Comparison of ENCODE assay signal across 10 cellular contexts in genomic region chr16:87653234-87653633, GRCh38. TPM values are rescaled to one million over a fixed set of nuclear protein-coding genes. Genes with fewer than 3 reads are reported as not detected.
DNase-seq lines count a peak whose midpoint lies in the region; ATAC-seq, FAIRE-seq and TF ChIP-seq lines count a peak whose summit lies in the region.
"Had no signal": no experiment of that assay in that cellular context is flagged by ENCODE, and none has a peak within 500 bp of the region (broad histone marks: within the 10 kb centered on the region; RNA-seq: fewer than 3 reads in every experiment).

No MANE protein-coding gene starts in this region.

- no peaks in the 10 kb centered on the region for H4K20me1 ChIP-seq in GM12878 (ENCODE audit: control insufficient read depth, insufficient read depth)

- H3K4me1 Mint-ChIP-seq in mesothelial cell of epicardium: peaks cover 3% of the 10 kb centered on the region
- H3K4me1 Mint-ChIP-seq: naive thymus-derived CD4-positive, alpha-beta T cell had no signal

- RAD21 ChIA-PET in GM12878 (lab: Charles Lee; ENCODE audit: unreplicated experiment): no interaction called here

- H3K36me3 ChIP-seq in GM12878 (ENCODE audit: control insufficient read depth in 2 of 2, insufficient read depth in 2 of 2, low read length in 1 of 2): no peaks in the 10 kb centered on the region

- DNase-seq in DMS53 (lab: John Stamatoyannopoulos, UW) (peak; percentile 29), DMS53 treated with DMSO at 0.1 percent for 48 hours (lab: John Stamatoyannopoulos, UW; ENCODE audit: unreplicated experiment) (no peak), HuH-7 (ENCODE audit: low spot score) (peak; percentile 95), GM12878 (ENCODE audit: low read depth, low spot score) (no peak), mesothelial cell of epicardium (ENCODE audit: low spot score in 2 of 2, unreplicated experiment in 2 of 2) (no peak), Ammon's horn (ENCODE audit: low spot score) (no peak)
- DNase-seq: activated T-cell treated with anti-CD3 and anti-CD28 coated beads for 4 hours; naive thymus-derived CD4-positive, alpha-beta T cell had no signal

- H3K79me2 ChIP-seq in GM12878 (ENCODE audit: control insufficient read depth, insufficient read depth, low read length): no peaks in the 10 kb centered on the region

- H3K27ac Mint-ChIP-seq in mesothelial cell of epicardium: no peak overlapping the region
- H3K27ac Mint-ChIP-seq: naive thymus-derived CD4-positive, alpha-beta T cell had no signal

- TF ChIP-seq EP300 in GM12878 (IDR thresholded peaks at IDR 0.05; ENCODE audit: borderline replicate concordance in 1 of 2, control insufficient read depth in 1 of 2, low read depth in 2 of 2, low read length in 2 of 2): no peak

- intact Hi-C loops in GM12878 (cut with micrococcal nuclease; ENCODE audit: unreplicated experiment): no loop called here

- TF ChIP-seq POLR2A in GM12878 (IDR thresholded peaks at IDR 0.05; ENCODE audit: low read depth, low read length): no peak

- CTCF ChIA-PET in GM12878 (lab: Yijun Ruan, JAX): no interaction called here

- H3K4me1 ChIP-seq in GM12878 (ENCODE audit: control insufficient read depth, insufficient read depth, low read length): no peaks in the 10 kb centered on the region

- H3K9me3 ChIP-seq in GM12878 (replicated peaks; ENCODE audit: control insufficient read depth, insufficient read depth, low read length): no peaks in the 10 kb centered on the region

- 32% methylated on average over 5 of the region's 5 CpGs for WGBS in GM12878 (ENCODE audit: insufficient coverage, insufficient replicate concordance, low lambda C conversion rate, missing lambda C conversion rate)

- no peak overlapping the region for H3K4me2 ChIP-seq in GM12878 (ENCODE audit: control insufficient read depth, insufficient read depth)

- TF ChIP-seq RAD21 in GM12878 (IDR thresholded peaks at IDR 0.05; ENCODE audit: insufficient read depth, low read depth, low read length): peak; percentile 17; the same call in 1 of the 2 replicates

- TF ChIP-seq CTCF in GM12878 (IDR thresholded peaks at IDR 0.05 in 2 of 3, conservative IDR thresholded peaks at IDR 0.05 in 1 of 3; ENCODE audit: control insufficient read depth in 2 of 3, extremely low read depth in 1 of 3, insufficient read depth in 1 of 3, low read depth in 3 of 3, low read length in 3 of 3): peak; percentile 20 to 40 (median 32)
- peak; percentile 72 for TF ChIP-seq CTCF in mesothelial cell of epicardium (IDR thresholded peaks at IDR 0.05; ENCODE audit: unreplicated experiment)

- H3K4me3 Mint-ChIP-seq in mesothelial cell of epicardium: no peak overlapping the region
- H3K4me3 Mint-ChIP-seq: naive thymus-derived CD4-positive, alpha-beta T cell had no signal

- BruUV-seq in GM12878 (replicated peaks; lab: Mats Ljungman, UMichigan): no TSS peak

- FAIRE-seq in GM12878 (lab: Jason Lieb, UNC): no peak

- peaks cover 6% of the 10 kb centered on the region for H3K27me3 Mint-ChIP-seq in mesothelial cell of epicardium (ENCODE audit: low read depth)

- POLR2A ChIA-PET in GM12878 (lab: Charles Lee): no interaction called here

- peaks cover 4% of the 10 kb centered on the region for H3K9me3 Mint-ChIP-seq in mesothelial cell of epicardium

- in situ Hi-C loops in GM12878 (cut with MboI): no loop called here

- no peak overlapping the region for H3K9ac ChIP-seq in GM12878 (ENCODE audit: control insufficient read depth, insufficient read depth, low read length)

- H3K4me3 ChIP-seq in GM12878: no peak overlapping the region

- SMC1A ChIA-PET in GM12878 (lab: Charles Lee; ENCODE audit: uncharacterized antibody, unreplicated experiment): no interaction called here

- peak; percentile 76 for ATAC-seq in GM12878
- ATAC-seq in HG02610 (IDR thresholded peaks at IDR 0.05; ENCODE audit: unreplicated experiment): no peak
- no peak for ATAC-seq in GM21381 (IDR thresholded peaks at IDR 0.05; ENCODE audit: unreplicated experiment)
- ATAC-seq: naive thymus-derived CD4-positive, alpha-beta T cell had no signal

- peaks cover 0 to 3% of the 10 kb centered on the region in 2 experiments; a peak in 2 of 4 replicates for H3K27me3 ChIP-seq in GM12878 (replicated peaks in 1 of 2; ENCODE audit: control insufficient read depth in 2 of 2, insufficient read depth in 2 of 2, low read length in 1 of 2)

- H3K36me3 Mint-ChIP-seq in mesothelial cell of epicardium: no peaks in the 10 kb centered on the region
- H3K36me3 Mint-ChIP-seq: naive thymus-derived CD4-positive, alpha-beta T cell had no signal

- H2AFZ ChIP-seq in GM12878 (ENCODE audit: control insufficient read depth, low read depth, low read length): no peak overlapping the region

- no peak overlapping the region for H3K27ac ChIP-seq in GM12878 (ENCODE audit: control insufficient read depth, insufficient read depth)

TF ChIP-seq in GM12878, 131 proteins besides CTCF, POLR2A, EP300 and RAD21:
- no peak for TF ChIP-seq FOXK2 (IDR thresholded peaks at IDR 0.05)
- TF ChIP-seq, protein P1, sequence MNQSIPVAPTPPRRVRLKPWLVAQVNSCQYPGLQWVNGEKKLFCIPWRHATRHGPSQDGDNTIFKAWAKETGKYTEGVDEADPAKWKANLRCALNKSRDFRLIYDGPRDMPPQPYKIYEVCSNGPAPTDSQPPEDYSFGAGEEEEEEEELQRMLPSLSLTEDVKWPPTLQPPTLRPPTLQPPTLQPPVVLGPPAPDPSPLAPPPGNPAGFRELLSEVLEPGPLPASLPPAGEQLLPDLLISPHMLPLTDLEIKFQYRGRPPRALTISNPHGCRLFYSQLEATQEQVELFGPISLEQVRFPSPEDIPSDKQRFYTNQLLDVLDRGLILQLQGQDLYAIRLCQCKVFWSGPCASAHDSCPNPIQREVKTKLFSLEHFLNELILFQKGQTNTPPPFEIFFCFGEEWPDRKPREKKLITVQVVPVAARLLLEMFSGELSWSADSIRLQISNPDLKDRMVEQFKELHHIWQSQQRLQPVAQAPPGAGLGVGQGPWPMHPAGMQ (IDR thresholded peaks at IDR 0.05; ENCODE audit: borderline replicate concordance): no peak

RNA-seq across cellular contexts. Expression of gene JPH3, which starts 50.9 kb away (rescaled TPM):
- total RNA-seq in GM12878 (2013; cell fraction: nucleolus; rRNA removed): not detected in 2 replicates
- total RNA-seq in GM12878 (2014; rRNA removed): 0.11 TPM in 1 of 2 replicates, not detected in the other
- total RNA-seq in GM12878 (2014; rRNA removed; fragmentation: Illumina TruSeq; extraction: Trizol): not detected in 2 replicates
- total RNA-seq in GM12878 (2021): 0.05 TPM in 1 of 2 replicates, not detected in the other
- not detected for polyA plus RNA-seq in GM12878 (2011; ENCODE audit: low read depth)
- polyA plus RNA-seq in GM12878 (2011; rRNA removed): not detected in 2 replicates
- polyA plus RNA-seq in GM12878 (2011; cell fraction: cytosol; rRNA removed): not detected in 2 replicates
- polyA plus RNA-seq in GM12878 (2011; cell fraction: nucleus; rRNA removed): not detected in 2 replicates
- 0.04 TPM in 2 replicates for polyA plus RNA-seq in GM12878 (2012)
- polyA plus RNA-seq in GM12878 (2014; fragmentation: Illumina TruSeq; extraction: Trizol): not detected in 2 replicates
- polyA plus RNA-seq in GM12878 (2014; fragmentation: Nextera tagmentation; extraction: Ambion mirVana): not detected
- not detected in 2 replicates for polyA plus RNA-seq in GM12878 (2014; rRNA removed)
- polyA plus RNA-seq in GM12878 (2016; fragmentation: Nextera tagmentation; extraction: Ambion mirVana): under 1 TPM in 1 of 2 experiments, not detected in 1; 0.05 TPM
- polyA minus RNA-seq in GM12878 (2011; rRNA and poly(A)+ RNA removed): not detected in 2 replicates
- not detected in 2 replicates for polyA minus RNA-seq in GM12878 (2011; cell fraction: cytosol; rRNA and poly(A)+ RNA removed)
- not detected in 2 replicates for polyA minus RNA-seq in GM12878 (2011; cell fraction: nucleus; rRNA and poly(A)+ RNA removed)
- 15.1 to 16.8 TPM (median 15.4 TPM) in 3 replicates for total RNA-seq in mesothelial cell of epicardium
- total RNA-seq: naive thymus-derived CD4-positive, alpha-beta T cell had no signal
- polyA plus RNA-seq: naive thymus-derived CD4-positive, alpha-beta T cell had no signal

Comparison
In these comparisons a context has a peak if more than half of its experiments do, and no peak if none do; other contexts are left out.
1. DNase-seq: peak in DMS53 (single experiment) and HuH-7 (single experiment); none in DMS53 treated with DMSO at 0.1 percent for 48 hours (single experiment), GM12878 (single experiment), mesothelial cell of epicardium (0 of 2) and Ammon's horn (single experiment).
2. RNA of gene JPH3, which starts 50.9 kb away (total RNA-seq): 15.1 to 16.8 TPM in mesothelial cell of epicardium; 0.05 to 0.11 TPM in GM12878; every median in the first group is over 10 times any median in the second.